26 cellular contexts compared by ENCODE assay signal in the genomic region with DNA sequence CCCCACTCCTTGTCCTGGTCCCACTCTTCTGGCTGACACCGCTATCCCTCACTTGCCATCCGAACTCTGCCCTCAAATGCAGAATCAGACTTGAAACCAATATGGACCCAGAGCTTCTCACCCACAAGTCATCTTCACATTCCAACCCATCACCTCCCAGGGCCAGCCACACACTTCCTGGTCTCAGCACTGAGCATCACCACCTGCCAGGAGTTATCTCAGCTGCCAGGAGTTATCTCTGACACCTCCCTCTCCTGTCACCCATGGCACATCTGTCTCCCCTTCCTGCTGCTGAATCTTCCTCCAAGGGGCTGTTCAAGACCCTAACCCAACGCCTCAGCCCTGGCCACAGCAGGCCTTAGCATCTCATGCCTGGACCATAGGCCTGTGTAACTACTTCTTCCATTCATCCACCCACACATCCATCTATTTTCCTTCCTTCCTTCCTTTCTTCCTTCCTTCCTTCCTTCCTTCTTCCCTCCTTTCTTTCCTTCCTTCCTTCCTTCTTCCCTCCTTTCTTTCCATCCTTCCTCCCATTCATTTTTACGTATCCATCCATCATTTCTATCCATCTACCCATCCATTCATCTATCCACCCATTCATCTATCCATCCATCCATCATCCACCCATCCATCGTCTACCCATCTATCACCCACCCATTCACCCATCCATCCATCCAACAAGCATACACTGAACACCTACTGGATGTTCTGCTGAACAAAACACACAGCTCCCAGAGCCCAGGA.
"Had no signal": no experiment of that assay in that cellular context is flagged by ENCODE, and none has a peak within 500 bp of the region (broad histone marks: within the 10 kb centered on the region; RNA-seq: fewer than 3 reads in every experiment).

No MANE protein-coding gene starts in this region.

- ATAC-seq: activated T-helper 17 cell treated with anti-CD3 and anti-CD28 coated beads, Interleukin-2, amount 50 U/mL, for 72 hours; K562; Right ventricle myocardium inferior; SK-N-SH treated with all-trans-retinoic acid at 6 μM for 48 hours had no signal

- H3K36me3 ChIP-seq: brain microvascular endothelial cell, SJSA1 had no signal

- H3K27ac ChIP-seq: brain microvascular endothelial cell, SJSA1 had no signal

- H3K4me1 ChIP-seq: SJSA1 had no signal

- DNase-seq: activated CD4-positive, alpha-beta T cell treated with anti-CD3 and anti-CD28 coated beads for 1 hour; activated CD4-positive, alpha-beta T cell treated with anti-CD3 and anti-CD28 coated beads, Interleukin-2, amount 10 ng/mL, durations not matched to agents 24 days and 14 days; activated CD4-positive, alpha-beta T cell treated with anti-CD3 and anti-CD28 coated beads, Interleukin-2, amount 50 U/mL, for 48 hours; activated CD8-positive, alpha-beta memory T cell treated with anti-CD3 and anti-CD28 coated beads for 24 hours; activated gamma-delta T cell; activated naive CD4-positive, alpha-beta T cell treated with anti-CD3 and anti-CD28 coated beads for 36 hours; activated T-cell treated with anti-CD3 and anti-CD28 coated beads, Interleukin-2, amount 50 U/mL, for 48 hours; amygdala; brain microvascular endothelial cell; Karpas-422; MM.1S; NCI-H1105; NCI-H1436; NCI-H187 treated with DMSO at 0.1 percent for 48 hours; NCI-H2081 treated with DMSO at 0.1 percent for 48 hours; NCI-H2171; NCI-H2227 treated with DMSO at 0.1 percent for 48 hours; NCI-H446 treated with DMSO at 0.1 percent for 48 hours; NCI-H526; NCI-H774; SW 1271 had no signal

- H3K9me3 ChIP-seq: SJSA1 had no signal

- H3K4me3 ChIP-seq: K562, SJSA1 had no signal
